8 cellular contexts compared by ENCODE assay signal in genomic region chr12:47808049-47808448, GRCh38. TPM values are rescaled to one million over a fixed set of nuclear protein-coding genes. Genes with fewer than 3 reads are reported as not detected.
A peak's percentile ranks its signal among the peaks of the same experiment; 100 is the strongest.
DNase-seq lines count a peak whose midpoint lies in the region; ATAC-seq and TF ChIP-seq lines count a peak whose summit lies in the region.

No MANE protein-coding gene starts in this region.

- H3K9me3 Mint-ChIP-seq in activated CD4-positive, alpha-beta T cell treated with anti-CD3 and anti-CD28 coated beads, Interleukin-2, amount 10 ng/mL, durations not matched to agents 24 days and 14 days = no peaks in the 10 kb centered on the region

- H3K9ac ChIP-seq in duodenal mucosa (ENCODE audit: low read depth in 1 of 2, low read length in 2 of 2) = peak overlapping the region in 1 of 2 donors; percentile 31

- H3K4me3 ChIP-seq in duodenal mucosa (ENCODE audit: low read depth in 1 of 2, low read length in 2 of 2) = peak overlapping the region; percentile 6 to 30
- H3K4me3 ChIP-seq in uterus = no peak overlapping the region

- TF ChIP-seq POLR2A in uterus (IDR thresholded peaks at IDR 0.05) (no peak), GM18505 (IDR thresholded peaks at IDR 0.05; ENCODE audit: borderline replicate concordance, extremely low read depth, insufficient read depth, insufficient read length) (no peak)

- H3K36me3 ChIP-seq in duodenal mucosa (ENCODE audit: control insufficient read depth in 1 of 2, insufficient read depth in 2 of 2, low read length in 2 of 2) (no peaks in the 10 kb centered on the region), uterus (no peaks in the 10 kb centered on the region)

- peaks cover 80% of the 10 kb centered on the region for H3K36me3 Mint-ChIP-seq in activated CD4-positive, alpha-beta T cell treated with anti-CD3 and anti-CD28 coated beads, Interleukin-2, amount 10 ng/mL, durations not matched to agents 24 days and 14 days (ENCODE audit: low read depth)

- no peaks in the 10 kb centered on the region for H3K27me3 Mint-ChIP-seq in activated CD4-positive, alpha-beta T cell treated with anti-CD3 and anti-CD28 coated beads, Interleukin-2, amount 10 ng/mL, durations not matched to agents 24 days and 14 days

- intact Hi-C loops in activated CD4-positive, alpha-beta T cell treated with anti-CD3 and anti-CD28 coated beads, Interleukin-2, amount 10 ng/mL, durations not matched to agents 24 days and 14 days (cut with micrococcal nuclease) = loop anchor here (1.0 to 2.0 kb wide), 5 partner anchors 10 to 77 kb away; no protein-coding TSS in a partner anchor
- intact Hi-C loops in posterior cingulate gyrus (cut with DNase I) (no loop called here), uterus (cut with DNase I; ENCODE audit: low total_unique reads) (no loop called here), posterior vena cava (cut with DNase I) (no loop called here)

- H3K4me1 ChIP-seq in duodenal mucosa (ENCODE audit: control insufficient read depth in 1 of 2, insufficient read depth in 2 of 2, low read length in 2 of 2) (peaks cover 65 to 84% of the 10 kb centered on the region in 2 donors), uterus (peaks cover 23 to 63% of the 10 kb centered on the region in 2 donors)

- ATAC-seq in GM18868 (IDR thresholded peaks at IDR 0.05; ENCODE audit: unreplicated experiment) (peak; percentile 25), HG03460 (IDR thresholded peaks at IDR 0.05; ENCODE audit: unreplicated experiment) (peak; percentile 38), GM18505 (IDR thresholded peaks at IDR 0.05; ENCODE audit: unreplicated experiment) (no peak)

- no peaks in the 10 kb centered on the region for H3K9me3 ChIP-seq in duodenal mucosa (ENCODE audit: control insufficient read depth in 1 of 2, low read length in 2 of 2)
- H3K9me3 ChIP-seq in uterus = no peaks in the 10 kb centered on the region

- peak overlapping the region; percentile 80 for H3K4me3 Mint-ChIP-seq in activated CD4-positive, alpha-beta T cell treated with anti-CD3 and anti-CD28 coated beads, Interleukin-2, amount 10 ng/mL, durations not matched to agents 24 days and 14 days

- H3K27me3 ChIP-seq in duodenal mucosa (ENCODE audit: control insufficient read depth in 1 of 2, insufficient read depth in 2 of 2, low read length in 2 of 2) (no peaks in the 10 kb centered on the region), uterus (no peaks in the 10 kb centered on the region)

- H3K4me1 Mint-ChIP-seq in activated CD4-positive, alpha-beta T cell treated with anti-CD3 and anti-CD28 coated beads, Interleukin-2, amount 10 ng/mL, durations not matched to agents 24 days and 14 days = peaks cover 92% of the 10 kb centered on the region

- no peak for TF ChIP-seq CTCF in uterus (IDR thresholded peaks at IDR 0.05)

- H3K27ac Mint-ChIP-seq in activated CD4-positive, alpha-beta T cell treated with anti-CD3 and anti-CD28 coated beads, Interleukin-2, amount 10 ng/mL, durations not matched to agents 24 days and 14 days = peak overlapping the region; percentile 99

- H3K27ac ChIP-seq in duodenal mucosa (ENCODE audit: low read depth, low read length) = peak overlapping the region; percentile 65
- H3K27ac ChIP-seq in uterus = peak overlapping the region; percentile 98 to 99

- peak; percentile 95 for DNase-seq in activated CD4-positive, alpha-beta T cell treated with anti-CD3 and anti-CD28 coated beads, Interleukin-2, amount 10 ng/mL, durations not matched to agents 24 days and 14 days
- DNase-seq in posterior cingulate gyrus (peak in 6 of 10 donors; percentile 35 to 88 (median 71)), uterus (peak in 1 of 2 donors; percentile 63), posterior vena cava (ENCODE audit: low spot score) (no peak)

RNA-seq across cellular contexts. Expression of gene HDAC7, which starts 11.7 kb away (rescaled TPM):
- 405 and 419 TPM in 2 replicates for total RNA-seq in activated CD4-positive, alpha-beta T cell treated with anti-CD3 and anti-CD28 coated beads, Interleukin-2, amount 10 ng/mL, durations not matched to agents 24 days and 14 days
- total RNA-seq in uterus (100 to 1,000 TPM in 1 of 4 donors, 10 to 100 TPM in 3; 33.0 to 191 (median 42.5) TPM), posterior vena cava (100 to 1,000 TPM; 111 to 126 TPM)

RNA-seq across cellular contexts. Expression of gene SLC48A1, which starts 35.0 kb away (rescaled TPM):
- 10.7 and 12.3 TPM in 2 replicates for total RNA-seq in activated CD4-positive, alpha-beta T cell treated with anti-CD3 and anti-CD28 coated beads, Interleukin-2, amount 10 ng/mL, durations not matched to agents 24 days and 14 days
- total RNA-seq in uterus (10 to 100 TPM in 3 of 4 donors, 1 to 10 TPM in 1; 1.3 to 50.5 (median 15.4) TPM), posterior vena cava (10 to 100 TPM; 28.5 to 33.8 TPM)

RNA-seq across cellular contexts. Expression of gene RAPGEF3, which starts 49.4 kb away (rescaled TPM):
- 3.6 and 4.5 TPM in 2 replicates for total RNA-seq in activated CD4-positive, alpha-beta T cell treated with anti-CD3 and anti-CD28 coated beads, Interleukin-2, amount 10 ng/mL, durations not matched to agents 24 days and 14 days
- total RNA-seq in uterus = 100 to 1,000 TPM in 1 of 4 donors, 10 to 100 TPM in 3; 13.5 to 105 (median 48.7) TPM
- total RNA-seq in posterior vena cava = 10 to 100 TPM; 18.3 to 33.5 TPM

Comparison
In these comparisons a context has a peak if more than half of its experiments do, and no peak if none do; other contexts are left out.
1. H3K4me3 ChIP-seq: peak in duodenal mucosa (2 of 2); none in uterus (0 of 2).